In genomic region chr4:8402640-8403039, GRCh38 we compare ENCODE assay signal across 8 cellular contexts. TPM values are rescaled to one million over a fixed set of nuclear protein-coding genes. Genes with fewer than 3 reads are reported as not detected.
DNase-seq lines count a peak whose midpoint lies in the region; ATAC-seq and TF ChIP-seq lines count a peak whose summit lies in the region.

No MANE protein-coding gene starts in this region.

- no peak for TF ChIP-seq POLR2A in body of pancreas (IDR thresholded peaks at IDR 0.05)

- no peak overlapping the region for H3K4me3 ChIP-seq in body of pancreas
- no peak overlapping the region for H3K4me3 ChIP-seq in lower lobe of right lung

- ATAC-seq in body of pancreas: peak; percentile 16
- ATAC-seq in lower lobe of right lung: peak in 1 of 2 donors; percentile 36
- no peak for ATAC-seq in HG03378 (IDR thresholded peaks at IDR 0.05; ENCODE audit: unreplicated experiment)
- no peak for ATAC-seq in HG02885 (IDR thresholded peaks at IDR 0.05; ENCODE audit: poor library complexity, unreplicated experiment)

- peaks cover 5 to 10% of the 10 kb centered on the region in 2 donors for H3K36me3 ChIP-seq in body of pancreas (replicated peaks in 1 of 2; ENCODE audit: insufficient read depth in 1 of 2, low read depth in 2 of 2)
- peaks cover 53% of the 10 kb centered on the region for H3K36me3 ChIP-seq in lower lobe of right lung

- intact Hi-C loops in body of pancreas (cut with DNase I): loop anchor here (10.0 kb wide), 2 partner anchors 158 to 228 kb away; no protein-coding TSS in a partner anchor
- intact Hi-C loops in lower lobe of right lung (cut with DNase I): no loop called here

- no peaks in the 10 kb centered on the region for H3K9me3 ChIP-seq in body of pancreas
- H3K9me3 ChIP-seq in lower lobe of right lung: no peaks in the 10 kb centered on the region

- WGBS in body of pancreas, 2 donors: 70 to 90% methylated on average over 12 to 14 of the region's 14 CpGs

- no peak for TF ChIP-seq CTCF in body of pancreas (IDR thresholded peaks at IDR 0.05)
- TF ChIP-seq CTCF in lower lobe of right lung (IDR thresholded peaks at IDR 0.05): no peak

- H3K27me3 ChIP-seq in body of pancreas (no peaks in the 10 kb centered on the region), lower lobe of right lung (ENCODE audit: low read depth) (no peaks in the 10 kb centered on the region)

- H3K4me1 ChIP-seq in body of pancreas (no peaks in the 10 kb centered on the region), lower lobe of right lung (peaks cover 14% of the 10 kb centered on the region)

- H3K27ac ChIP-seq in body of pancreas (no peak overlapping the region), lower lobe of right lung (peak overlapping the region; percentile 53), substantia nigra (ENCODE audit: low read depth, low read length, poor library complexity, severe bottlenecking) (peak overlapping the region; percentile 22)

- peak; percentile 31 for DNase-seq in KG1 (lab: John Stamatoyannopoulos, UW)
- DNase-seq in body of pancreas: peak in 1 of 4 donors; percentile 13
- DNase-seq in lower lobe of right lung: peak; percentile 53
- peak in 4 of 49 donors; percentile 15 to 42 (median 28) for DNase-seq in substantia nigra (lab: John Stamatoyannopoulos, UW)
- no peak for DNase-seq in activated CD4-positive, alpha-beta T cell treated with anti-CD3 and anti-CD28 coated beads, Interleukin-2, amount 50 U/mL, for 4 hours
- no peak for DNase-seq in activated CD4-positive, CD25-positive, alpha-beta regulatory T cell (lab: John Stamatoyannopoulos, UW)

RNA-seq across cellular contexts. Expression of gene ACOX3, which starts 37.9 kb away (rescaled TPM):
- total RNA-seq in body of pancreas (10 to 100 TPM; 18.4 to 23.4 TPM), lower lobe of right lung (30.4 TPM)

RNA-seq across cellular contexts. Expression of gene TRMT44, which starts 37.9 kb away (rescaled TPM):
- 10 to 100 TPM; 13.2 to 60.0 TPM for total RNA-seq in body of pancreas
- total RNA-seq in lower lobe of right lung: 23.9 TPM

Comparison
In these comparisons a context has a peak if more than half of its experiments do, and no peak if none do; other contexts are left out.
1. DNase-seq: peak in KG1 (single experiment) and lower lobe of right lung (single experiment); none in activated CD4-positive, alpha-beta T cell treated with anti-CD3 and anti-CD28 coated beads, Interleukin-2, amount 50 U/mL, for 4 hours (0 of 2) and activated CD4-positive, CD25-positive, alpha-beta regulatory T cell (0 of 4).
2. H3K27ac ChIP-seq: peak in lower lobe of right lung (single experiment) and substantia nigra (single experiment); none in body of pancreas (0 of 4).